Comparison of ENCODE assay signal across 12 cellular contexts in genomic region chrX:51891245-51891644, GRCh38. TPM values are rescaled to one million over a fixed set of nuclear protein-coding genes. Genes with fewer than 3 reads are reported as not detected.
DNase-seq lines count a peak whose midpoint lies in the region; ATAC-seq and TF ChIP-seq lines count a peak whose summit lies in the region.
"Had no signal": no experiment of that assay in that cellular context is flagged by ENCODE, and none has a peak within 500 bp of the region (broad histone marks: within the 10 kb centered on the region; RNA-seq: fewer than 3 reads in every experiment).

No MANE protein-coding gene starts in this region.

- DNase-seq in SK-N-SH = no peak
- DNase-seq in Karpas-422 = no peak
- no peak for DNase-seq in dorsolateral prefrontal cortex
- DNase-seq in NCI-H146 treated with DMSO at 0.1 percent for 48 hours (lab: John Stamatoyannopoulos, UW; ENCODE audit: unreplicated experiment) = no peak
- DNase-seq in LoVo (ENCODE audit: low spot score) = no peak

- intact Hi-C loops in dorsolateral prefrontal cortex (cut with DNase I) = no loop called here

- H3K27me3 ChIP-seq in SK-N-SH (ENCODE audit: insufficient read depth) (no peaks in the 10 kb centered on the region), Karpas-422 (ENCODE audit: low read length) (no peaks in the 10 kb centered on the region), dorsolateral prefrontal cortex (peaks cover 0 to 27% (median 0%) of the 10 kb centered on the region in 45 donors), neuron (ENCODE audit: insufficient read depth, low read length) (no peaks in the 10 kb centered on the region)
- H3K27me3 ChIP-seq: MG63, SJCRH30 had no signal

- POLR2A ChIA-PET in SK-N-SH (lab: Yijun Ruan, JAX) = no interaction called here

- TF ChIP-seq EP300 in SK-N-SH (IDR thresholded peaks at IDR 0.05; ENCODE audit: borderline replicate concordance in 1 of 2, low read depth in 1 of 2, low read length in 1 of 2) = no peak

- H4K20me1 ChIP-seq in SK-N-SH (ENCODE audit: insufficient read depth) = peaks cover 15% of the 10 kb centered on the region
- no peaks in the 10 kb centered on the region for H4K20me1 ChIP-seq in Karpas-422 (ENCODE audit: insufficient read depth, low read depth, low read length)

- H3K9ac ChIP-seq in SK-N-SH (no peak overlapping the region; the same call in 1 of the 2 replicates), Karpas-422 (ENCODE audit: low read length) (peak overlapping the region; percentile 71)

- H3K9me2 ChIP-seq in SK-N-SH = no peaks in the 10 kb centered on the region
- no peaks in the 10 kb centered on the region for H3K9me2 ChIP-seq in Karpas-422 (replicated peaks; ENCODE audit: insufficient read depth, low read length)

- H3K79me2 ChIP-seq in SK-N-SH (ENCODE audit: insufficient read depth) (peaks cover 28% of the 10 kb centered on the region), Karpas-422 (ENCODE audit: low read length) (peaks cover 19% of the 10 kb centered on the region)

- WGBS in SK-N-SH (ENCODE audit: low lambda C conversion rate) = 24% methylated on average over 1 of the region's 1 CpG

- H3K27ac ChIP-seq in SK-N-SH (ENCODE audit: low read depth in 2 of 2, low read length in 1 of 2) (peak overlapping the region; percentile 72 to 99), Karpas-422 (ENCODE audit: low read length) (peak overlapping the region; percentile 90), dorsolateral prefrontal cortex (peak overlapping the region in 54 of 59 donors; percentile 11 to 91 (median 83))
- H3K27ac ChIP-seq: 22Rv1, SJCRH30 had no signal

- H2AFZ ChIP-seq in SK-N-SH (ENCODE audit: low read depth) (no peak overlapping the region), Karpas-422 (ENCODE audit: low read length) (no peak overlapping the region), neuron (ENCODE audit: low read depth, low read length) (no peak overlapping the region)

- H3K36me3 ChIP-seq in SK-N-SH (replicated peaks in 1 of 2; ENCODE audit: control insufficient read depth in 1 of 2, insufficient read depth in 2 of 2, low read length in 1 of 2) = peaks cover 7 to 10% of the 10 kb centered on the region in 2 experiments
- H3K36me3 ChIP-seq in Karpas-422 (ENCODE audit: insufficient read depth, low read length) = no peaks in the 10 kb centered on the region
- H3K36me3 ChIP-seq in neuron (ENCODE audit: insufficient read depth, low read length) = peaks cover 7% of the 10 kb centered on the region
- H3K36me3 ChIP-seq: SJCRH30 had no signal

- H3K4me2 ChIP-seq in SK-N-SH (no peak overlapping the region; the same call in 1 of the 2 replicates), Karpas-422 (ENCODE audit: low read depth, low read length, poor library complexity, severe bottlenecking) (peak overlapping the region; percentile 76)

- H3K4me3 ChIP-seq in SK-N-SH (ENCODE audit: low read depth in 2 of 2, low read length in 1 of 2) (no peak overlapping the region), Karpas-422 (ENCODE audit: low read length) (peak overlapping the region; percentile 73), dorsolateral prefrontal cortex (no peak overlapping the region), neuron (ENCODE audit: low read length) (peak overlapping the region; percentile 30)
- H3K4me3 ChIP-seq: MG63, SJCRH30 had no signal

- TF ChIP-seq RAD21 in SK-N-SH (IDR thresholded peaks at IDR 0.05; ENCODE audit: low read length) = no peak

- H3K9me3 ChIP-seq in SK-N-SH = no peaks in the 10 kb centered on the region
- no peaks in the 10 kb centered on the region for H3K9me3 ChIP-seq in Karpas-422 (ENCODE audit: low read length)
- no peaks in the 10 kb centered on the region for H3K9me3 ChIP-seq in neuron (ENCODE audit: low read length)
- H3K9me3 ChIP-seq: MG63, SJCRH30 had no signal

- CTCF ChIA-PET in SK-N-SH (lab: Yijun Ruan, JAX) = interaction anchor here (0.8 to 1.2 kb wide), 2 partner anchors 250 to 370 kb away, joined by 3 read pairs; no protein-coding TSS in a partner anchor

- ATAC-seq in SK-N-SH treated with all-trans-retinoic acid at 6 μM for 48 hours = no peak
- no peak for ATAC-seq in HG02798 (IDR thresholded peaks at IDR 0.05; ENCODE audit: poor library complexity, unreplicated experiment)
- ATAC-seq: HCT116 had no signal

- TF ChIP-seq CTCF in SK-N-SH (IDR thresholded peaks at IDR 0.05) (no peak), dorsolateral prefrontal cortex (IDR thresholded peaks at IDR 0.05 in 54 of 56, conservative IDR thresholded peaks at IDR 0.05 in 2 of 56; ENCODE audit: low read depth in 1 of 56, partially characterized antibody in 56 of 56) (no peak)

- H3K4me1 ChIP-seq in SK-N-SH (ENCODE audit: control insufficient read depth in 1 of 2, insufficient read depth in 2 of 2, low read depth in 1 of 2, low read length in 1 of 2) (peaks cover 20 to 23% of the 10 kb centered on the region in 2 experiments), Karpas-422 (ENCODE audit: low read length) (peaks cover 55% of the 10 kb centered on the region), neuron (ENCODE audit: insufficient read depth, low read length) (peaks cover 26% of the 10 kb centered on the region)
- H3K4me1 ChIP-seq: SJCRH30 had no signal

- peaks cover 22% of the 10 kb centered on the region for H3F3A ChIP-seq in SK-N-SH (replicated peaks; ENCODE audit: insufficient read depth)

TF ChIP-seq in SK-N-SH, 30 proteins besides CTCF, POLR2A, EP300 and RAD21 (continues in another document):
- no peak for TF ChIP-seq FOXM1 (IDR thresholded peaks at IDR 0.05; ENCODE audit: low read depth)
- no peak for TF ChIP-seq MEF2A (IDR thresholded peaks at IDR 0.05; ENCODE audit: borderline replicate concordance, low read depth)
- no peak for TF ChIP-seq MXI1 (IDR thresholded peaks at IDR 0.05; ENCODE audit: low read depth, low read length)
- TF ChIP-seq FOXJ3 (CRISPR knock-in tag; IDR thresholded peaks at IDR 0.05) = no peak
- no peak for TF ChIP-seq RCOR1 (IDR thresholded peaks at IDR 0.05; ENCODE audit: low read length)
- no peak for TF ChIP-seq NFIC (IDR thresholded peaks at IDR 0.05; ENCODE audit: borderline replicate concordance)
- no peak for TF ChIP-seq NRF1 (IDR thresholded peaks at IDR 0.05; ENCODE audit: low read depth, low read length)
- TF ChIP-seq SMC3 (IDR thresholded peaks at IDR 0.05; ENCODE audit: low read depth, low read length) = no peak
- TF ChIP-seq ZBTB33 (IDR thresholded peaks at IDR 0.05; ENCODE audit: borderline replicate concordance, low read depth) = no peak
- no peak for TF ChIP-seq RXRA (IDR thresholded peaks at IDR 0.05; ENCODE audit: borderline replicate concordance, low read depth)
- TF ChIP-seq POLR2AphosphoS5 (IDR thresholded peaks at IDR 0.05; ENCODE audit: low read depth, low read length) = no peak
- no peak for TF ChIP-seq TAF1 (IDR thresholded peaks at IDR 0.05; ENCODE audit: borderline replicate concordance, low read depth, low read length)

TF ChIP-seq in SK-N-SH treated with all-trans-retinoic acid at 6 μM for 48 hours, 23 proteins besides CTCF, POLR2A, EP300 and RAD21 (continues in another document):
- TF ChIP-seq PPARA (CRISPR knock-in tag; IDR thresholded peaks at IDR 0.05; ENCODE audit: borderline replicate concordance) (no peak), ARNTL (CRISPR knock-in tag; IDR thresholded peaks at IDR 0.05; ENCODE audit: borderline replicate concordance, low read depth) (no peak), RARB (CRISPR knock-in tag; IDR thresholded peaks at IDR 0.05) (no peak), BACH2 (CRISPR knock-in tag; IDR thresholded peaks at IDR 0.05; ENCODE audit: borderline replicate concordance) (no peak), OSR1 (CRISPR knock-in tag; IDR thresholded peaks at IDR 0.05) (no peak), ZFP3 (CRISPR knock-in tag; IDR thresholded peaks at IDR 0.05) (no peak), ZC3H10 (CRISPR knock-in tag; IDR thresholded peaks at IDR 0.05) (no peak), ESRRG (CRISPR knock-in tag; IDR thresholded peaks at IDR 0.05) (no peak), ISL1 (CRISPR knock-in tag; IDR thresholded peaks at IDR 0.05) (no peak), ZNF565 (CRISPR knock-in tag; conservative IDR thresholded peaks at IDR 0.05; ENCODE audit: low read depth) (no peak), TCF4 (CRISPR knock-in tag; IDR thresholded peaks at IDR 0.05; ENCODE audit: borderline replicate concordance) (no peak), CREB5 (CRISPR knock-in tag; IDR thresholded peaks at IDR 0.05; ENCODE audit: low read depth) (no peak), POU6F1 (CRISPR knock-in tag; IDR thresholded peaks at IDR 0.05; ENCODE audit: borderline replicate concordance, low read depth) (no peak)

RNA-seq across cellular contexts. Expression of gene MAGED1, which starts 2.2 kb away (rescaled TPM):
- polyA plus RNA-seq in SK-N-SH (2012; rRNA removed) = 184 and 189 TPM in 2 replicates
- polyA plus RNA-seq in SK-N-SH (2012; cell fraction: cytosol; rRNA removed) = 140 and 167 TPM in 2 replicates
- polyA plus RNA-seq in SK-N-SH (2012; cell fraction: nucleus; rRNA removed) = 218 TPM in 2 replicates
- total RNA-seq in Karpas-422 (2014; rRNA removed; shearing (Covaris generic); ENCODE audit: low replicate concordance) = 92.5 and 93.5 TPM in 2 replicates
- total RNA-seq in dorsolateral prefrontal cortex = 100 to 1,000 TPM in 115 of 120 experiments, 10 to 100 TPM in 5; 88.5 to 229 (median 170) TPM

Comparison
In these comparisons a context has a peak if more than half of its experiments do, and no peak if none do; other contexts are left out.
1. H3K4me3 ChIP-seq: peak in Karpas-422 (single experiment) and neuron (single experiment); none in SK-N-SH (0 of 2) and dorsolateral prefrontal cortex (0 of 59).
2. Peak in every context shown above with its lines, with median percentiles within 50 percentile points of each other: H3K27ac ChIP-seq.